ENCODE assay signal across 12 cellular contexts in genomic region chr6:108176281-108177089, GRCh38. TPM values are rescaled to one million over a fixed set of nuclear protein-coding genes. Genes with fewer than 3 reads are reported as not detected.
DNase-seq lines count a peak whose midpoint lies in the region; ATAC-seq and TF ChIP-seq lines count a peak whose summit lies in the region.
"Had no signal": no experiment of that assay in that cellular context is flagged by ENCODE, and none has a peak within 500 bp of the region (broad histone marks: within the 10 kb centered on the region; RNA-seq: fewer than 3 reads in every experiment).

No MANE protein-coding gene starts in this region.

- intact Hi-C loops in psoas muscle (cut with DNase I), result no loop called here

- DNase-seq in DMS53 (lab: John Stamatoyannopoulos, UW) (peak; percentile 42), DMS53 treated with DMSO at 0.1 percent for 48 hours (lab: John Stamatoyannopoulos, UW; ENCODE audit: unreplicated experiment) (no peak), psoas muscle (no peak), AG08396 (ENCODE audit: low spot score) (no peak), HuH-7 (ENCODE audit: low spot score) (no peak), erythroblast (lab: John Stamatoyannopoulos, UW) (no peak)
- DNase-seq: transverse colon had no signal

- ATAC-seq in activated T-helper 17 cell treated with anti-CD3 and anti-CD28 coated beads, Interleukin-2, amount 50 U/mL, for 72 hours (replicated peaks), result no peak
- peak in 2 of 4 donors; percentile 13 to 38 for ATAC-seq in psoas muscle

- H3K27me3 ChIP-seq in iPS-20b (ENCODE audit: insufficient read depth, low read length) (peaks cover 98% of the 10 kb centered on the region), psoas muscle (ENCODE audit: insufficient read depth in 3 of 3, low read length in 2 of 3) (peaks cover 0 to 89% (median 35%) of the 10 kb centered on the region in 3 donors)
- H3K27me3 ChIP-seq: SJSA1 had no signal

- WGBS in psoas muscle, 3 donors, result 13 to 15% (median 14%) methylated on average over 43 to 46 of the region's 46 CpGs

- H3K27ac ChIP-seq in iPS-20b (ENCODE audit: low read length) (no peak overlapping the region), psoas muscle (no peak overlapping the region)
- H3K27ac ChIP-seq: 22Rv1, SJSA1, transverse colon had no signal

- no peaks in the 10 kb centered on the region for H3K36me3 ChIP-seq in iPS-20b (ENCODE audit: insufficient read depth, low read depth, low read length)
- no peaks in the 10 kb centered on the region for H3K36me3 ChIP-seq in psoas muscle (ENCODE audit: insufficient read depth in 1 of 2, low read depth in 1 of 2)
- H3K36me3 ChIP-seq: SJSA1, transverse colon had no signal

- peak overlapping the region; percentile 31 for H3K4me3 Mint-ChIP-seq in activated T-helper 17 cell treated with anti-CD3 and anti-CD28 coated beads, Interleukin-2, amount 50 U/mL, for 72 hours

- H3K4me3 ChIP-seq in iPS-20b (ENCODE audit: low read length) (peak overlapping the region; percentile 54), psoas muscle (peak overlapping the region; percentile 41)
- H3K4me3 ChIP-seq: SJSA1 had no signal

- H3K9ac ChIP-seq in iPS-20b (ENCODE audit: low read depth, low read length), result no peak overlapping the region

- no peaks in the 10 kb centered on the region for H3K9me3 Mint-ChIP-seq in activated T-helper 17 cell treated with anti-CD3 and anti-CD28 coated beads, Interleukin-2, amount 50 U/mL, for 72 hours

- TF ChIP-seq POLR2A in erythroblast (IDR thresholded peaks at IDR 0.05; ENCODE audit: low read length), result no peak

- H3K4me1 Mint-ChIP-seq in activated T-helper 17 cell treated with anti-CD3 and anti-CD28 coated beads, Interleukin-2, amount 50 U/mL, for 72 hours, result peaks cover 4% of the 10 kb centered on the region

- no peak overlapping the region for H3K27ac Mint-ChIP-seq in activated T-helper 17 cell treated with anti-CD3 and anti-CD28 coated beads, Interleukin-2, amount 50 U/mL, for 72 hours

- peaks cover 66% of the 10 kb centered on the region for H3K27me3 Mint-ChIP-seq in activated T-helper 17 cell treated with anti-CD3 and anti-CD28 coated beads, Interleukin-2, amount 50 U/mL, for 72 hours

- H3K36me3 Mint-ChIP-seq in activated T-helper 17 cell treated with anti-CD3 and anti-CD28 coated beads, Interleukin-2, amount 50 U/mL, for 72 hours (ENCODE audit: low read depth), result no peaks in the 10 kb centered on the region

- no peak for TF ChIP-seq CTCF in psoas muscle (IDR thresholded peaks at IDR 0.05)

- H3K4me1 ChIP-seq in iPS-20b (ENCODE audit: insufficient read depth, low read length) (peaks cover 15% of the 10 kb centered on the region; the same call in 1 of the 2 replicates), psoas muscle (no peaks in the 10 kb centered on the region)
- H3K4me1 ChIP-seq: SJSA1 had no signal

- H3K9me3 ChIP-seq in iPS-20b (ENCODE audit: insufficient read depth, low read depth, low read length) (no peaks in the 10 kb centered on the region; the same call in 1 of the 2 replicates), psoas muscle (no peaks in the 10 kb centered on the region)
- H3K9me3 ChIP-seq: SJSA1, transverse colon had no signal

RNA-seq across cellular contexts. Expression of gene NR2E1, which starts 10.7 kb away (rescaled TPM):
- not detected for total RNA-seq in activated T-helper 17 cell treated with anti-CD3 and anti-CD28 coated beads, Interleukin-2, amount 50 U/mL, for 72 hours
- not detected for total RNA-seq in psoas muscle
- polyA plus RNA-seq in psoas muscle, result under 1 TPM in 1 of 3 donors, not detected in 2; 0.01 TPM
- total RNA-seq: HT1080, transverse colon had no signal
